In genomic region chr1:83112248-83112885, GRCh38 we compare ENCODE assay signal across 27 cellular contexts.
"Had no signal": no experiment of that assay in that cellular context is flagged by ENCODE, and none has a peak within 500 bp of the region (broad histone marks: within the 10 kb centered on the region; RNA-seq: fewer than 3 reads in every experiment).

No MANE protein-coding gene starts in this region.

- H3K36me3 Mint-ChIP-seq: immature natural killer cell; naive thymus-derived CD8-positive, alpha-beta T cell; stimulated activated naive B cell treated with anti-CD40 and anti-IgM and Interleukin-4, amounts not matched to agents 10 μg/mL and 1 μg/mL and 100 μg/mL, for 72 hours had no signal

- H3K27me3 Mint-ChIP-seq: stimulated activated naive B cell treated with anti-CD40 and anti-IgM and Interleukin-4, amounts not matched to agents 10 μg/mL and 1 μg/mL and 100 μg/mL, for 72 hours had no signal

- H3K36me3 ChIP-seq: lower lobe of right lung, right atrium auricular region, stomach, thyroid gland, transverse colon, upper lobe of left lung, vagina had no signal

- DNase-seq: head of caudate nucleus; hypothalamus; immature natural killer cell; kidney; left ventricle myocardium superior; lower lobe of right lung; mammary epithelial cell; naive thymus-derived CD8-positive, alpha-beta T cell; nucleus accumbens; psoas muscle; stimulated activated CD4-positive, alpha-beta T cell treated with anti-CD3 and anti-CD28 coated beads, Interleukin-12 subunit alpha, Interleukin-12 subunit beta, amount 100 ng/mL, for 4 hours; stimulated activated CD4-positive, alpha-beta T cell treated with anti-CD3 and anti-CD28 coated beads, Interleukin-15, amount 100 ng/mL, for 24 hours; stimulated activated CD4-positive, alpha-beta T cell treated with anti-CD3 and anti-CD28 coated beads, Interleukin-2, amount 100 ng/mL, for 24 hours; stimulated activated CD4-positive, alpha-beta T cell treated with anti-CD3 and anti-CD28 coated beads, Interleukin-4, amount 100 ng/mL, for 1 hour; stimulated activated naive B cell treated with anti-CD40 and anti-IgM and Interleukin-4, amounts not matched to agents 10 μg/mL and 1 μg/mL and 100 μg/mL, for 72 hours; stimulated activated naive CD8-positive, alpha-beta T cell treated with anti-CD3 and anti-CD28 coated beads, Interleukin-15, Interleukin-2, amounts not matched to agents 100 U/mL and 50 U/mL, for 24 hours; stomach; testis; thyroid gland; transverse colon; upper lobe of left lung had no signal

- H3K27me3 ChIP-seq: right atrium auricular region, stomach, testis, thyroid gland, transverse colon, upper lobe of left lung, vagina had no signal

- H3K27ac ChIP-seq: lower lobe of right lung, parathyroid adenoma, psoas muscle, right atrium auricular region, skin epidermis, stomach, testis, thyroid gland, transverse colon, upper lobe of left lung, vagina had no signal

- H3K4me1 ChIP-seq: lower lobe of right lung, parathyroid adenoma, psoas muscle, right atrium auricular region, stomach, testis, transverse colon, upper lobe of left lung, vagina had no signal

- H3K9me3 ChIP-seq: lower lobe of right lung, psoas muscle, right atrium auricular region, stomach, testis, thyroid gland, transverse colon, upper lobe of left lung, vagina had no signal

- H3K9me3 Mint-ChIP-seq: naive thymus-derived CD8-positive, alpha-beta T cell; nephron had no signal

- ATAC-seq: left ventricle myocardium superior; lower lobe of right lung; naive thymus-derived CD8-positive, alpha-beta T cell; psoas muscle; sciatic nerve; stimulated activated naive B cell treated with anti-CD40 and anti-IgM and Interleukin-4, amounts not matched to agents 10 μg/mL and 1 μg/mL and 100 μg/mL, for 72 hours; stimulated activated naive CD8-positive, alpha-beta T cell treated with anti-CD3 and anti-CD28 coated beads, Interleukin-15, Interleukin-2, amounts not matched to agents 100 U/mL and 50 U/mL, for 24 hours had no signal

- H3K79me2 ChIP-seq: parathyroid adenoma had no signal

- H3K4me3 ChIP-seq: lower lobe of right lung, psoas muscle, right atrium auricular region, skin epidermis, stomach, testis, thyroid gland, transverse colon, upper lobe of left lung, vagina had no signal

- H2AFZ ChIP-seq: parathyroid adenoma had no signal

- H3K27ac Mint-ChIP-seq: immature natural killer cell; naive thymus-derived CD8-positive, alpha-beta T cell; nephron; stimulated activated naive B cell treated with anti-CD40 and anti-IgM and Interleukin-4, amounts not matched to agents 10 μg/mL and 1 μg/mL and 100 μg/mL, for 72 hours had no signal

- H3K4me3 Mint-ChIP-seq: immature natural killer cell; naive thymus-derived CD8-positive, alpha-beta T cell; nephron; stimulated activated naive B cell treated with anti-CD40 and anti-IgM and Interleukin-4, amounts not matched to agents 10 μg/mL and 1 μg/mL and 100 μg/mL, for 72 hours had no signal

- H3K9ac ChIP-seq: parathyroid adenoma had no signal

- H3K4me1 Mint-ChIP-seq: immature natural killer cell; naive thymus-derived CD8-positive, alpha-beta T cell; nephron; stimulated activated naive B cell treated with anti-CD40 and anti-IgM and Interleukin-4, amounts not matched to agents 10 μg/mL and 1 μg/mL and 100 μg/mL, for 72 hours had no signal
